Comparison of ENCODE assay signal across 27 cellular contexts in the genomic region with DNA sequence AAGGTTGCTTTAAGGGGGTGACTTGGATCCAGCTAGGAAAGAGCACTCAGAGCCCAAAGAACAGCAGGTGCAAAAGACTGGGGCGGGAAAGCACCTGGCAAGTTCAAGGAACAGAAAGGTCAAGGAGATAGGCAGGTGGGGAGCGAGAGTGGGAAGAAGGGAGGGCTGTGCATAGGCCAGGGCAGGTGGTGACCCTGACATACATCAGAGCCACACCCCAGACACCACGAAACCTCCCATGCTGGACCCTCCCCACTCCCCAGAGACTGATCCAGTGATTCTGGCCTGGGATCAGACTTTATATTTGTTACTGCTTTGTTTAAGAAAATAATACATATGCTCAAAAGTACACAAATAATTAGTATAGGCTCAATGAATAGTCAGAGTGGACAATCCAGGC. TPM values are rescaled to one million over a fixed set of nuclear protein-coding genes. Genes with fewer than 3 reads are reported as not detected.
DNase-seq lines count a peak whose midpoint lies in the region; ATAC-seq and TF ChIP-seq lines count a peak whose summit lies in the region.
"Had no signal": no experiment of that assay in that cellular context is flagged by ENCODE, and none has a peak within 500 bp of the region (broad histone marks: within the 10 kb centered on the region; RNA-seq: fewer than 3 reads in every experiment).

No MANE protein-coding gene starts in this region.

- TF ChIP-seq CTCF in GM10248 (IDR thresholded peaks at IDR 0.05; ENCODE audit: control extremely low read depth, extremely low read depth, low read depth, missing control alignments) = no peak
- TF ChIP-seq CTCF in chondrocyte (IDR thresholded peaks at IDR 0.05) = no peak

- no peak overlapping the region for H3K27ac Mint-ChIP-seq in chondrocyte (ENCODE audit: unreplicated experiment)
- H3K27ac Mint-ChIP-seq: neural progenitor cell had no signal

- H3K9ac ChIP-seq in rectal smooth muscle tissue (ENCODE audit: low read length) = no peak overlapping the region
- H3K9ac ChIP-seq: neural progenitor cell, parathyroid adenoma had no signal

- peak; percentile 21 for DNase-seq in GM10248 (ENCODE audit: extremely low spot score)
- DNase-seq in HEK293T (ENCODE audit: extremely low spot score) = peak; percentile 4
- peak; percentile 37 for DNase-seq in ecto neural progenitor cell (ENCODE audit: low spot score)
- DNase-seq in caudate nucleus (lab: John Stamatoyannopoulos, UW) = no peak
- no peak for DNase-seq in chondrocyte (ENCODE audit: low spot score)
- DNase-seq in left lobe of liver (ENCODE audit: low spot score) = no peak
- DNase-seq: activated CD4-positive, alpha-beta T cell treated with anti-CD3 and anti-CD28 coated beads for 4 hours; activated T-cell treated with anti-CD3 and anti-CD28 coated beads, Interleukin-2, amount 50 U/mL, for 4 hours; COR-L47; cortex of kidney; erythroblast; left ventricle myocardium inferior; NCI-H2081; NCI-H446 treated with DMSO at 0.1 percent for 48 hours; right lobe of liver; stimulated activated CD4-positive, alpha-beta T cell treated with anti-CD3 and anti-CD28 coated beads, Interleukin-12 subunit alpha, Interleukin-12 subunit beta, amount 100 ng/mL, for 4 hours; stimulated activated CD4-positive, alpha-beta T cell treated with anti-CD3 and anti-CD28 coated beads, Interleukin-2, amount 100 ng/mL, for 48 hours; stomach had no signal

- H3K36me3 Mint-ChIP-seq in chondrocyte (ENCODE audit: low read depth) = no peaks in the 10 kb centered on the region
- H3K36me3 Mint-ChIP-seq: neural progenitor cell had no signal

- H3K27ac ChIP-seq in rectal smooth muscle tissue (ENCODE audit: low read depth, low read length) (peak overlapping the region; percentile 98), caudate nucleus (ENCODE audit: low read depth, low read length) (no peak overlapping the region)
- H3K27ac ChIP-seq: ascending aorta, C4-2B, left ventricle myocardium inferior, neural progenitor cell, parathyroid adenoma, right lobe of liver had no signal

- H3K27me3 Mint-ChIP-seq in chondrocyte (ENCODE audit: low read depth) = peaks cover 72% of the 10 kb centered on the region

- no peaks in the 10 kb centered on the region for H3K36me3 ChIP-seq in rectal smooth muscle tissue (ENCODE audit: control insufficient read depth, insufficient read depth, low read length)
- H3K36me3 ChIP-seq: ascending aorta, left ventricle myocardium inferior, neural progenitor cell, right lobe of liver, stomach had no signal

- H3K9me3 Mint-ChIP-seq in chondrocyte (ENCODE audit: low read depth) = peaks cover 11% of the 10 kb centered on the region
- H3K9me3 Mint-ChIP-seq: activated T-cell treated with anti-CD3 and anti-CD28 coated beads, Interleukin-2, amount 50 U/mL, for 4 hours had no signal

- no peak for ATAC-seq in left lobe of liver
- ATAC-seq: activated T-cell treated with anti-CD3 and anti-CD28 coated beads, Interleukin-2, amount 50 U/mL, for 4 hours had no signal

- POLR2A ChIA-PET in GM10248 (lab: Yijun Ruan, JAX) = no interaction called here
- POLR2A ChIA-PET in HEK293T (lab: Yijun Ruan, JAX) = interaction anchor here (1.0 kb wide), 1 partner anchor 11 kb away, joined by 3 read pairs; no protein-coding TSS in a partner anchor

- H3K4me1 Mint-ChIP-seq in chondrocyte (ENCODE audit: low read depth) = no peaks in the 10 kb centered on the region

- H3K4me3 Mint-ChIP-seq in chondrocyte (ENCODE audit: unreplicated experiment) = no peak overlapping the region
- H3K4me3 Mint-ChIP-seq: activated T-cell treated with anti-CD3 and anti-CD28 coated beads, Interleukin-2, amount 50 U/mL, for 4 hours; neural progenitor cell had no signal

- no peaks in the 10 kb centered on the region for H3K27me3 ChIP-seq in rectal smooth muscle tissue (ENCODE audit: control insufficient read depth, insufficient read depth, low read length)
- H3K27me3 ChIP-seq: ascending aorta, right lobe of liver had no signal

- H3K4me1 ChIP-seq in rectal smooth muscle tissue (ENCODE audit: control insufficient read depth, insufficient read depth, low read length) = peaks cover 24% of the 10 kb centered on the region
- H3K4me1 ChIP-seq: ascending aorta, left ventricle myocardium inferior, parathyroid adenoma, right lobe of liver had no signal

- CTCF ChIA-PET in GM10248 (lab: Yijun Ruan, JAX) = no interaction called here
- CTCF ChIA-PET in HEK293T (lab: Yijun Ruan, JAX) = interaction anchor here (0.9 to 1.6 kb wide), 3 partner anchors 11 to 266 kb away, joined by 3 to 10 read pairs (median 5); no protein-coding TSS in a partner anchor

- H3K4me3 ChIP-seq in rectal smooth muscle tissue (ENCODE audit: low read length) = no peak overlapping the region
- H3K4me3 ChIP-seq: ascending aorta, left ventricle myocardium inferior, neural progenitor cell, right lobe of liver, stomach had no signal

TF ChIP-seq in HEK293T, 16 proteins besides CTCF, POLR2A, EP300 and RAD21:
- TF ChIP-seq HDGF (IDR thresholded peaks at IDR 0.05; ENCODE audit: borderline replicate concordance) = no peak
- TF ChIP-seq TARDBP (IDR thresholded peaks at IDR 0.05) = no peak
- TF ChIP-seq FOXA1 (IDR thresholded peaks at IDR 0.05) = no peak
- no peak for TF ChIP-seq ELF4 (IDR thresholded peaks at IDR 0.05)
- no peak for TF ChIP-seq FOXM1 (IDR thresholded peaks at IDR 0.05; ENCODE audit: borderline replicate concordance)
- TF ChIP-seq SUZ12 (IDR thresholded peaks at IDR 0.05) = no peak
- TF ChIP-seq L3MBTL2 (conservative IDR thresholded peaks at IDR 0.05) = no peak
- TF ChIP-seq CTBP1 (IDR thresholded peaks at IDR 0.05; ENCODE audit: borderline replicate concordance) = no peak
- no peak for TF ChIP-seq ZNF384 (IDR thresholded peaks at IDR 0.05)
- TF ChIP-seq BHLHE40 (IDR thresholded peaks at IDR 0.05; ENCODE audit: borderline replicate concordance) = no peak
- no peak for TF ChIP-seq FOXK2 (IDR thresholded peaks at IDR 0.05)
- no peak for TF ChIP-seq ARNT (IDR thresholded peaks at IDR 0.05)
- TF ChIP-seq, protein P1, sequence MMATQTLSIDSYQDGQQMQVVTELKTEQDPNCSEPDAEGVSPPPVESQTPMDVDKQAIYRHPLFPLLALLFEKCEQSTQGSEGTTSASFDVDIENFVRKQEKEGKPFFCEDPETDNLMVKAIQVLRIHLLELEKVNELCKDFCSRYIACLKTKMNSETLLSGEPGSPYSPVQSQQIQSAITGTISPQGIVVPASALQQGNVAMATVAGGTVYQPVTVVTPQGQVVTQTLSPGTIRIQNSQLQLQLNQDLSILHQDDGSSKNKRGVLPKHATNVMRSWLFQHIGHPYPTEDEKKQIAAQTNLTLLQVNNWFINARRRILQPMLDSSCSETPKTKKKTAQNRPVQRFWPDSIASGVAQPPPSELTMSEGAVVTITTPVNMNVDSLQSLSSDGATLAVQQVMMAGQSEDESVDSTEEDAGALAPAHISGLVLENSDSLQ (IDR thresholded peaks at IDR 0.05) = no peak
- TF ChIP-seq LEF1 (IDR thresholded peaks at IDR 0.05; ENCODE audit: borderline replicate concordance) = no peak
- no peak for TF ChIP-seq SP1 (IDR thresholded peaks at IDR 0.05)
- no peak for TF ChIP-seq NFRKB (IDR thresholded peaks at IDR 0.05)

RNA-seq across cellular contexts. Expression of a gene that starts 48.5 kb away (rescaled TPM):
- not detected in 3 replicates for total RNA-seq in chondrocyte
- not detected for total RNA-seq in left lobe of liver
- total RNA-seq: activated CD8-positive, alpha-beta memory T cell treated with anti-CD3 and anti-CD28 coated beads for 36 hours; activated T-cell treated with anti-CD3 and anti-CD28 coated beads, Interleukin-2, amount 50 U/mL, for 4 hours; ascending aorta; fibroblast of villous mesenchyme; left ventricle myocardium inferior; myocyte; right lobe of liver; RPMI7951 had no signal

Comparison
In these comparisons a context has a peak if more than half of its experiments do, and no peak if none do; other contexts are left out.
1. DNase-seq: peak in GM10248 (single experiment), HEK293T (single experiment) and ecto neural progenitor cell (single experiment); none in caudate nucleus (0 of 61), chondrocyte (single experiment) and left lobe of liver (single experiment).